ENCODE assay signal across 7 cellular contexts in the genomic region with DNA sequence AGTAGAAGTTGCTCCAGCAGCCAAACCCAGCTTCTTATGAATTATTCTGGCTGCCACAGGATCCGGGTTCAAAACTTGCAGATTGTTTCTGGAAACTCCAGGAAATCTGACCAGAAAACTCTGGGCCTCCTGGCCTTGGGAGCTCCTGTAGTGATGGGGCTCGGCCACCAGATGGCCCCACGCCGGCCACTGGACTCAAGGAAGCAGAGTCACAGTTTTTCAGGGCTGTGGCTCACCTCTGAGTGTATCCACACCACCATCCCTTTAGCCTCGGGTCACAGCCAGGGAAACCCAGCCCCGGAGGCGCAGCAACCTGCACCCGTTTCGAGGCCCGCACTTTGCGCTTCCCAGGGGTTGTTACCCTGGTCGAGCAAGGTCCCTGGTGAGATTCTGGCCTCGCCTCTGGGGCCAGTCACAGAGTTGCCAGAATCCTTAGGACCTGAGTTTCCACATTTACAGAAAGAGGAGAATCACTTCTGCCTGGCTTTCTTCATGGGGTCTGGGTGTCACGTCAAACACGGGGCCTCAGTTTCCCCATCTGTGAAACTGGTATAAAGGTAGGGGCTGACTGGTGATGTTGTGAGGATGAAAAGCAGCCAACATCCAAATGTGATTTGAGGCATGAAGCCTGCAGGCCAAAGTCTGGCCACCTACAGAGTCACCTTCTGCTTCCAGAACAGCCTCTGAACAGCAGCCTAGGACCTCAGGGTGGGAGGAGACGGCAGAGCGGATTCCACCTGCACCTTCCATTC. TPM values are rescaled to one million over a fixed set of nuclear protein-coding genes. Genes with fewer than 3 reads are reported as not detected.
DNase-seq lines count a peak whose midpoint lies in the region; TF ChIP-seq lines count a peak whose summit lies in the region.

No MANE protein-coding gene starts in this region.

- H3K4me1 ChIP-seq in mammary epithelial cell (ENCODE audit: insufficient read depth, low read length): peaks cover 4% of the 10 kb centered on the region

- H3K4me3 ChIP-seq in mammary epithelial cell (replicated peaks in 1 of 3; ENCODE audit: insufficient read depth in 1 of 3, low read depth in 2 of 3, low read length in 3 of 3) (no peak overlapping the region), kidney epithelial cell (ENCODE audit: low read depth, low read length) (no peak overlapping the region)

- no peaks in the 10 kb centered on the region for H4K20me1 ChIP-seq in mammary epithelial cell (ENCODE audit: insufficient read depth, low read length)

- no peaks in the 10 kb centered on the region for H3K79me2 ChIP-seq in mammary epithelial cell (ENCODE audit: insufficient read depth, low read length)

- H3K9ac ChIP-seq in mammary epithelial cell (ENCODE audit: insufficient read depth, low read length): no peak overlapping the region

- H2AFZ ChIP-seq in mammary epithelial cell (ENCODE audit: low read depth, low read length): no peak overlapping the region

- BruUV-seq in mammary epithelial cell (replicated peaks; lab: Mats Ljungman, UMichigan): no TSS peak

- no peaks in the 10 kb centered on the region for H3K36me3 ChIP-seq in mammary epithelial cell (ENCODE audit: insufficient read depth, low read length)
- no peaks in the 10 kb centered on the region for H3K36me3 ChIP-seq in kidney epithelial cell (ENCODE audit: control insufficient read depth, insufficient read depth, low read length)

- peak; percentile 77 to 92 for TF ChIP-seq CTCF in mammary epithelial cell (conservative IDR thresholded peaks at IDR 0.05 in 1 of 2, IDR thresholded peaks at IDR 0.05 in 1 of 2; ENCODE audit: extremely low read depth in 1 of 2, insufficient read depth in 1 of 2, low read depth in 1 of 2, low read length in 2 of 2)
- peak; percentile 97 for TF ChIP-seq CTCF in kidney epithelial cell (IDR thresholded peaks at IDR 0.05; ENCODE audit: insufficient read depth, low read length, poor library complexity, severe bottlenecking)

- CTCF ChIA-PET in mammary epithelial cell (lab: Charles Lee; ENCODE audit: low non-redundant PET): interaction anchor here (0.6 to 0.7 kb wide), 4 partner anchors 81 to 1722 kb away, joined by 3 to 4 read pairs (median 4); no protein-coding TSS in a partner anchor

- 4% methylated on average over 5 of the region's 17 CpGs for whole genome bisulfite sequencing in mammary epithelial cell (ENCODE audit: low coverage, missing lambda C conversion rate)

- in situ Hi-C loops in G401 (cut with HindIII; ENCODE audit: low sequenced_read_pairs) (no loop called here), KBM-7 (cut with MboI; ENCODE audit: low pct_unique_long_range_greater_than_20kb, low sequenced_read_pairs) (no loop called here), mammary epithelial cell (cut with MboI; ENCODE audit: low sequenced_read_pairs in 2 of 2) (loop anchor here (10.0 kb wide), 3 partner anchors 145 to 225 kb away; no protein-coding TSS in a partner anchor)

- DNase-seq in G401 (ENCODE audit: low spot score): peak; percentile 72
- DNase-seq in KBM-7: peak; percentile 83
- DNase-seq in T-helper 9 cell: peak; percentile 9
- DNase-seq in mammary epithelial cell: peak; percentile 57
- DNase-seq in kidney epithelial cell (ENCODE audit: low read depth): peak; percentile 38
- DNase-seq in stimulated activated CD4-positive, alpha-beta T cell treated with anti-CD3 and anti-CD28 coated beads, Interleukin-1b, Interleukin-23, amount 100 ng/mL, for 48 hours: peak; percentile 28
- no peak for DNase-seq in NCI-H2107 treated with DMSO at 0.1 percent for 48 hours (lab: John Stamatoyannopoulos, UW; ENCODE audit: unreplicated experiment)

- H3K27me3 ChIP-seq in mammary epithelial cell (ENCODE audit: insufficient read depth, low read length) (peaks cover 11% of the 10 kb centered on the region), kidney epithelial cell (ENCODE audit: control insufficient read depth, insufficient read depth, low read length) (peaks cover 7% of the 10 kb centered on the region)

- no peaks in the 10 kb centered on the region for H3K9me3 ChIP-seq in mammary epithelial cell (replicated peaks; ENCODE audit: insufficient read depth, low read length)

- intact Hi-C loops in mammary epithelial cell (cut with micrococcal nuclease): loop anchor here (1.0 kb wide), 3 partner anchors 79 to 232 kb away; no protein-coding TSS in a partner anchor

- H3K4me2 ChIP-seq in mammary epithelial cell (ENCODE audit: insufficient read depth, low read depth, low read length): no peak overlapping the region

- no peak overlapping the region for H3K27ac ChIP-seq in mammary epithelial cell (ENCODE audit: insufficient read depth, low read depth, low read length)

- dilution Hi-C loops in mammary epithelial cell (cut with HindIII; ENCODE audit: low sequenced_read_pairs): loop anchor here (5.0 kb wide), 1 partner anchor 228 kb away; no protein-coding TSS in a partner anchor

RNA-seq across cellular contexts. Expression of a gene that starts 53.5 kb away (rescaled TPM):
- 0.07 TPM in 1 of 2 replicates, not detected in the other for total RNA-seq in G401 (2014; rRNA removed; shearing (Covaris generic))
- total RNA-seq in mammary epithelial cell: 1 to 10 TPM in 1 of 2 donors, not detected in 1; 1.8 TPM
- polyA plus RNA-seq in mammary epithelial cell: 2.2 TPM
- not detected for polyA minus RNA-seq in mammary epithelial cell
- 0.68 TPM in 1 of 2 replicates, not detected in the other for total RNA-seq in kidney epithelial cell

Comparison
In these comparisons a context has a peak if more than half of its experiments do, and no peak if none do; other contexts are left out.
1. in situ Hi-C loops: an anchor here in mammary epithelial cell (10.0 kb wide); none called in G401 and KBM-7.